ENCODE assay signal across 23 cellular contexts in the genomic region with DNA sequence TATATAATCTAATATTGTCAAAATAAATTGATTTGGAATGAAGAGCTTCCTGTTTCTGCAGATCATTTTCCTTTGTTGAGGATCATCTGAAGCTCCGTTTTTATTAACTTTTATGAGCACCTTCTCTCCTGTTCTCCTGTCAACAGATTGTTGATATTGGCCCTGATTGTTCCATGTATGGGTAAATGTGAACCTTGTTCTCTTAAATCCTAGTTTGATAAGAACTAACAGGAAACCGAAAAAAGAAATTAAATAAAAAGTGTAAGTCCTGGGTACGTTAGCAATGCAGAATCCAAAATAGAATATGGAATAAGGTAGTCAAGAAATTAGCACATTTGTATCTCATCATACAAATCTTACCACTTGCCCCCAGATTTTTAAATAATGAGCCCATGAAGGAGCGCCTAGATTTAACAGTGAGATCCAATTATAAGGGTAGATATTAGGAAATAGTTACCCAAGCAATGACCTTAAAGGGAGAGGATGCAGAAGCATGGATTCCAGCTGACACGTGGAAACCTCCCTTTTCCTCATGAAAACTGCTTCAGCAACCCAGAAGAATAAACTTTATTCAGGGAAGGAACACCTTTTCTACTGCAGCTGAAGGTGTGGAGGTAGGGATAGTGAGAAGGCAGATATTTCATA.
DNase-seq lines count a peak whose midpoint lies in the region; ATAC-seq, FAIRE-seq and TF ChIP-seq lines count a peak whose summit lies in the region.
"Had no signal": no experiment of that assay in that cellular context is flagged by ENCODE, and none has a peak within 500 bp of the region (broad histone marks: within the 10 kb centered on the region; RNA-seq: fewer than 3 reads in every experiment).

No MANE protein-coding gene starts in this region.

- H3K27ac Mint-ChIP-seq in stimulated activated effector memory CD8-positive, alpha-beta T cell treated with anti-CD3 and anti-CD28 coated beads, Interleukin-12 subunit alpha, Interleukin-12 subunit beta, amount 100 ng/mL, for 72 hours: no peak overlapping the region
- no peak overlapping the region for H3K27ac Mint-ChIP-seq in activated CD4-positive, alpha-beta T cell treated with anti-CD3 and anti-CD28 coated beads for 36 hours
- H3K27ac Mint-ChIP-seq: CD4-positive, alpha-beta memory T cell; HFFc6 had no signal

- DNase-seq in HepG2 (ENCODE audit: low spot score) (no peak), left colon (no peak), mucosa of descending colon (no peak), small intestine (peak; percentile 28), NCI-H1048 (lab: John Stamatoyannopoulos, UW) (no peak)
- DNase-seq in stimulated activated effector memory CD8-positive, alpha-beta T cell treated with anti-CD3 and anti-CD28 coated beads, Interleukin-12 subunit alpha, Interleukin-12 subunit beta, amount 100 ng/mL, for 72 hours (ENCODE audit: low spot score in 2 of 2): no peak
- no peak for DNase-seq in activated CD4-positive, alpha-beta T cell treated with anti-CD3 and anti-CD28 coated beads for 36 hours
- DNase-seq: AML-193; BE2C; Caco-2; CD4-positive, alpha-beta memory T cell; DMS153; DND-41; GOT3; HFFc6 had no signal

- CTCF ChIA-PET in HepG2 (lab: Yijun Ruan, JAX; ENCODE audit: low intra/inter-chr PET ratio, low total read pairs): no interaction called here
- CTCF ChIA-PET in activated CD4-positive, alpha-beta T cell treated with anti-CD3 and anti-CD28 coated beads for 36 hours (lab: Charles Lee): no interaction called here

- FAIRE-seq in HepG2 (lab: Jason Lieb, UNC) (no peak), small intestine (lab: Jason Lieb, UNC) (no peak)
- FAIRE-seq: A204.1, G401.6, GM12892, H54 had no signal

- ATAC-seq in HepG2: no peak
- peak; percentile 92 for ATAC-seq in left colon
- peak; percentile 84 for ATAC-seq in mucosa of descending colon
- ATAC-seq in stimulated activated effector memory CD8-positive, alpha-beta T cell treated with anti-CD3 and anti-CD28 coated beads, Interleukin-12 subunit alpha, Interleukin-12 subunit beta, amount 100 ng/mL, for 72 hours: no peak
- no peak for ATAC-seq in activated CD4-positive, alpha-beta T cell treated with anti-CD3 and anti-CD28 coated beads for 36 hours

- H3K4me3 Mint-ChIP-seq in stimulated activated effector memory CD8-positive, alpha-beta T cell treated with anti-CD3 and anti-CD28 coated beads, Interleukin-12 subunit alpha, Interleukin-12 subunit beta, amount 100 ng/mL, for 72 hours: no peak overlapping the region
- H3K4me3 Mint-ChIP-seq in activated CD4-positive, alpha-beta T cell treated with anti-CD3 and anti-CD28 coated beads for 36 hours: no peak overlapping the region
- H3K4me3 Mint-ChIP-seq: CD4-positive, alpha-beta memory T cell; HFFc6 had no signal

- intact Hi-C loops in HepG2 (cut with micrococcal nuclease; ENCODE audit: unreplicated experiment) (no loop called here), left colon (cut with DNase I, micrococcal nuclease) (no loop called here), mucosa of descending colon (cut with DNase I, micrococcal nuclease) (no loop called here)
- intact Hi-C loops in activated CD4-positive, alpha-beta T cell treated with anti-CD3 and anti-CD28 coated beads for 36 hours (cut with DNase I, micrococcal nuclease): no loop called here

- no peaks in the 10 kb centered on the region for H3K36me3 Mint-ChIP-seq in stimulated activated effector memory CD8-positive, alpha-beta T cell treated with anti-CD3 and anti-CD28 coated beads, Interleukin-12 subunit alpha, Interleukin-12 subunit beta, amount 100 ng/mL, for 72 hours
- H3K36me3 Mint-ChIP-seq in activated CD4-positive, alpha-beta T cell treated with anti-CD3 and anti-CD28 coated beads for 36 hours (ENCODE audit: low read depth): no peaks in the 10 kb centered on the region
- H3K36me3 Mint-ChIP-seq: CD4-positive, alpha-beta memory T cell had no signal

- H3K79me2 ChIP-seq in HepG2 (ENCODE audit: insufficient read depth, low read length): no peaks in the 10 kb centered on the region

- no peak overlapping the region for H2AFZ ChIP-seq in HepG2 (ENCODE audit: low read length)

- H3K27me3 Mint-ChIP-seq in activated CD4-positive, alpha-beta T cell treated with anti-CD3 and anti-CD28 coated beads for 36 hours: peaks cover 6% of the 10 kb centered on the region

- no TSS peak for BruUV-seq in HepG2 (replicated peaks; lab: Mats Ljungman, UMichigan)

- TF ChIP-seq POLR2A in HepG2 (IDR thresholded peaks at IDR 0.05; ENCODE audit: insufficient read depth in 1 of 2, low read depth in 2 of 2, low read length in 2 of 2): no peak

- H4K20me1 ChIP-seq in HepG2 (ENCODE audit: insufficient read depth, low read length): no peaks in the 10 kb centered on the region
- H4K20me1 ChIP-seq: BLaER1 treated with 17β-estradiol and CSF1 and Interleukin-3, amounts not matched to agents 10 nM and 100 nM had no signal

- H3K9ac ChIP-seq in liver (ENCODE audit: low read depth in 1 of 2, low read length in 2 of 2) (peak overlapping the region in 1 of 2 donors; percentile 62), HepG2 (ENCODE audit: insufficient read depth, low read depth, low read length) (no peak overlapping the region)
- H3K9ac ChIP-seq: BLaER1 treated with 17β-estradiol and CSF1 and Interleukin-3, amounts not matched to agents 10 nM and 100 nM had no signal

- TF ChIP-seq EP300 in HepG2 (IDR thresholded peaks at IDR 0.05; ENCODE audit: low read depth in 2 of 2, low read length in 2 of 2) (no peak), HepG2 (CRISPR knock-in tag; IDR thresholded peaks at IDR 0.05; ENCODE audit: borderline replicate concordance) (no peak)

- TF ChIP-seq CTCF in liver (IDR thresholded peaks at IDR 0.05; ENCODE audit: low read depth, low read length, missing input control) (no peak), HepG2 (CRISPR knock-in tag; IDR thresholded peaks at IDR 0.05) (no peak), mucosa of descending colon (IDR thresholded peaks at IDR 0.05) (no peak)

- H3K27me3 ChIP-seq in liver (ENCODE audit: control insufficient read depth in 4 of 4, insufficient read depth in 4 of 4, low read length in 3 of 4) (no peaks in the 10 kb centered on the region), HepG2 (ENCODE audit: control insufficient read depth in 1 of 2, insufficient read depth in 2 of 2, low read length in 2 of 2) (0 out of 5 replicates have a peak, but pooled peaks cover 0 to 4% of the 10 kb centered on the region in 2 experiments), small intestine (ENCODE audit: control insufficient read depth in 2 of 2, insufficient read depth in 2 of 2, low read length in 2 of 2) (no peaks in the 10 kb centered on the region)
- H3K27me3 ChIP-seq: BE2C; BLaER1 treated with 17β-estradiol and CSF1 and Interleukin-3, amounts not matched to agents 10 nM and 100 nM had no signal

- POLR2A ChIA-PET in HepG2 (lab: Yijun Ruan, JAX): no interaction called here
- POLR2A ChIA-PET in activated CD4-positive, alpha-beta T cell treated with anti-CD3 and anti-CD28 coated beads for 36 hours (lab: Charles Lee): no interaction called here

- H3K4me3 ChIP-seq in liver (ENCODE audit: low read depth in 1 of 3, low read length in 3 of 3) (peak overlapping the region; percentile 7 to 62 (median 40)), HepG2 (replicated peaks in 1 of 3; ENCODE audit: insufficient read depth in 1 of 3, low read depth in 2 of 3, low read length in 3 of 3) (no peak overlapping the region), mucosa of descending colon (no peak overlapping the region), small intestine (ENCODE audit: low read depth in 1 of 2, low read length in 2 of 2) (no peak overlapping the region)
- H3K4me3 ChIP-seq: BLaER1 treated with 17β-estradiol and CSF1 and Interleukin-3, amounts not matched to agents 10 nM and 100 nM; HAP-1 had no signal

- no peaks in the 10 kb centered on the region for H3K4me1 Mint-ChIP-seq in stimulated activated effector memory CD8-positive, alpha-beta T cell treated with anti-CD3 and anti-CD28 coated beads, Interleukin-12 subunit alpha, Interleukin-12 subunit beta, amount 100 ng/mL, for 72 hours
- H3K4me1 Mint-ChIP-seq in activated CD4-positive, alpha-beta T cell treated with anti-CD3 and anti-CD28 coated beads for 36 hours: no peaks in the 10 kb centered on the region
- H3K4me1 Mint-ChIP-seq: CD4-positive, alpha-beta memory T cell had no signal

- H3K36me3 ChIP-seq in liver (ENCODE audit: control insufficient read depth in 4 of 4, insufficient read depth in 3 of 4, low read depth in 1 of 4, low read length in 3 of 4): no peaks in the 10 kb centered on the region
- no peaks in the 10 kb centered on the region for H3K36me3 ChIP-seq in HepG2 (replicated peaks in 1 of 2; ENCODE audit: control insufficient read depth in 1 of 2, insufficient read depth in 2 of 2, low read length in 2 of 2)
- H3K36me3 ChIP-seq in mucosa of descending colon (ENCODE audit: low read depth): no peaks in the 10 kb centered on the region
- H3K36me3 ChIP-seq in small intestine (ENCODE audit: control insufficient read depth in 2 of 2, insufficient read depth in 2 of 2, low read length in 2 of 2): no peaks in the 10 kb centered on the region
- H3K36me3 ChIP-seq: BE2C; BLaER1 treated with 17β-estradiol and CSF1 and Interleukin-3, amounts not matched to agents 10 nM and 100 nM; HAP-1 had no signal

- WGBS in liver: 24% methylated on average over 5 of the region's 5 CpGs
- 20% methylated on average over 5 of the region's 5 CpGs for WGBS in HepG2 (ENCODE audit: low lambda C conversion rate)
- WGBS in small intestine, 3 donors: 18 to 62% (median 33%) methylated on average over 5 of the region's 5 CpGs

- in situ Hi-C loops in HepG2 (cut with HindIII; ENCODE audit: extremely low pct_ligation_motif_present, low pct_unique_long_range_greater_than_20kb): no loop called here

- TF ChIP-seq RAD21 in liver (IDR thresholded peaks at IDR 0.05): no peak
- no peak for TF ChIP-seq RAD21 in HepG2 (CRISPR knock-in tag; IDR thresholded peaks at IDR 0.05)

- H3K9me3 ChIP-seq in liver (ENCODE audit: control insufficient read depth in 4 of 4, low read length in 3 of 4) (no peaks in the 10 kb centered on the region), HepG2 (ENCODE audit: low read length) (no peaks in the 10 kb centered on the region), mucosa of descending colon (no peaks in the 10 kb centered on the region), small intestine (ENCODE audit: control insufficient read depth, low read depth) (no peaks in the 10 kb centered on the region)
- H3K9me3 ChIP-seq: BE2C; BLaER1 treated with 17β-estradiol and CSF1 and Interleukin-3, amounts not matched to agents 10 nM and 100 nM; Caco-2; HAP-1 had no signal

- H3K4me2 ChIP-seq in HepG2 (ENCODE audit: low read depth, low read length): no peak overlapping the region
- H3K4me2 ChIP-seq: BLaER1 treated with 17β-estradiol and CSF1 and Interleukin-3, amounts not matched to agents 10 nM and 100 nM had no signal

- peak overlapping the region; percentile 74 to 80 for H3K27ac ChIP-seq in liver (ENCODE audit: low read depth in 1 of 2, low read length in 2 of 2)
- H3K27ac ChIP-seq in HepG2 (ENCODE audit: extremely low read length, insufficient read depth, low read length): no peak overlapping the region
- no peak overlapping the region for H3K27ac ChIP-seq in small intestine (ENCODE audit: low read depth in 1 of 2, low read length in 1 of 2)
- H3K27ac ChIP-seq: 22Rv1; BLaER1 treated with 17β-estradiol and CSF1 and Interleukin-3, amounts not matched to agents 10 nM and 100 nM had no signal

- H3K9me3 Mint-ChIP-seq in stimulated activated effector memory CD8-positive, alpha-beta T cell treated with anti-CD3 and anti-CD28 coated beads, Interleukin-12 subunit alpha, Interleukin-12 subunit beta, amount 100 ng/mL, for 72 hours: no peaks in the 10 kb centered on the region
- no peaks in the 10 kb centered on the region for H3K9me3 Mint-ChIP-seq in activated CD4-positive, alpha-beta T cell treated with anti-CD3 and anti-CD28 coated beads for 36 hours (ENCODE audit: low read depth)
- H3K9me3 Mint-ChIP-seq: HFFc6 had no signal

- H3K4me1 ChIP-seq in liver (ENCODE audit: control insufficient read depth in 4 of 4, insufficient read depth in 4 of 4, low read length in 3 of 4) (peaks cover 8 to 65% (median 53%) of the 10 kb centered on the region in 4 donors), HepG2 (ENCODE audit: insufficient read depth, low read length) (no peaks in the 10 kb centered on the region), mucosa of descending colon (ENCODE audit: low read depth) (peaks cover 8% of the 10 kb centered on the region), small intestine (ENCODE audit: control insufficient read depth in 2 of 2, insufficient read depth in 1 of 2, low read depth in 1 of 2, low read length in 1 of 2) (peaks cover 2 to 6% of the 10 kb centered on the region in 2 donors)
- H3K4me1 ChIP-seq: BE2C; BLaER1 treated with 17β-estradiol and CSF1 and Interleukin-3, amounts not matched to agents 10 nM and 100 nM; Caco-2; HAP-1 had no signal

Comparison
In these comparisons a context has a peak if more than half of its experiments do, and no peak if none do; other contexts are left out.
1. H3K27ac ChIP-seq: peak in liver (2 of 2); none in HepG2 (single experiment) and small intestine (0 of 2).
2. H3K4me3 ChIP-seq: peak in liver (3 of 3); none in HepG2 (0 of 3), mucosa of descending colon (single experiment) and small intestine (0 of 2).
3. ATAC-seq: peak in left colon (single experiment) and mucosa of descending colon (single experiment); none in HepG2 (single experiment), stimulated activated effector memory CD8-positive, alpha-beta T cell treated with anti-CD3 and anti-CD28 coated beads, Interleukin-12 subunit alpha, Interleukin-12 subunit beta, amount 100 ng/mL, for 72 hours (single experiment) and activated CD4-positive, alpha-beta T cell treated with anti-CD3 and anti-CD28 coated beads for 36 hours (single experiment).